1 cellular context compared by ENCODE assay signal in the genomic region with DNA sequence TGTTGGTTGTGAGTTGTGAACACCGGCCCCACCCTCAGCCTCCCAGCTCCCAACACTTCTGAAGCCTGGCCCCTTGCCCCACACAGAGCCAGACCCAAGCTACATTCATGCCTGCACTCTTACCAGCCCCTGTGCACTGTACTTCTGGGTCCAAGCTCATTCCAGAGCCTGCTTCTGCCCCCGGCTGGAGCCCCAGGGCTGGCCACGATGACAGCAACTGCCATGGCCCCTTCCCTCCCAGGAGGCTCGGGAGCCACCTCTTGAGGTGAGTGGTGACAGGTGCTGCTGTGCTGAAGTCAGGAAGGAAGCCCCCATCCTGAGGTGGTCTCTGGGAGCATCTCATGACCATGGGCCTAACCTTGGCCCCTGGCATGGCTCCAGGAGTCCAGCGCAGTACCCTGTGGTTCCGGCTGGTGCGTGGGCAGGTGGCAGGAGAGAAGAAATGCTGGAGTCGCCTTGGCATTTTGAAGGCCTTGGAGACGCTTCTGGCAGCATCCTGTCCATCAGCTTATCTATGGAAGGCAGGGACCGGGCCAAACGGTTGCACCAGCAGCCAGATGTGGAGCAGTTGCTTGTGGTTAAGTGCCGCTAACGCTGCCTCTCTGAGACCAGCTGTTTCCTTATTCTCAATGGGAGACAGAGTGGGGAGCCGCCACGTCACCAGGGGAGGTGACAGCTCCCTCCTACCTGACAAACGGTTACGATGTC.
TF ChIP-seq lines count a peak whose summit lies in the region.

No MANE protein-coding gene starts in this region.

TF ChIP-seq in SK-N-SH treated with all-trans-retinoic acid at 6 μM for 48 hours, 23 proteins besides CTCF, POLR2A, EP300 and RAD21 (continued from another document):
- TF ChIP-seq, protein P1, sequence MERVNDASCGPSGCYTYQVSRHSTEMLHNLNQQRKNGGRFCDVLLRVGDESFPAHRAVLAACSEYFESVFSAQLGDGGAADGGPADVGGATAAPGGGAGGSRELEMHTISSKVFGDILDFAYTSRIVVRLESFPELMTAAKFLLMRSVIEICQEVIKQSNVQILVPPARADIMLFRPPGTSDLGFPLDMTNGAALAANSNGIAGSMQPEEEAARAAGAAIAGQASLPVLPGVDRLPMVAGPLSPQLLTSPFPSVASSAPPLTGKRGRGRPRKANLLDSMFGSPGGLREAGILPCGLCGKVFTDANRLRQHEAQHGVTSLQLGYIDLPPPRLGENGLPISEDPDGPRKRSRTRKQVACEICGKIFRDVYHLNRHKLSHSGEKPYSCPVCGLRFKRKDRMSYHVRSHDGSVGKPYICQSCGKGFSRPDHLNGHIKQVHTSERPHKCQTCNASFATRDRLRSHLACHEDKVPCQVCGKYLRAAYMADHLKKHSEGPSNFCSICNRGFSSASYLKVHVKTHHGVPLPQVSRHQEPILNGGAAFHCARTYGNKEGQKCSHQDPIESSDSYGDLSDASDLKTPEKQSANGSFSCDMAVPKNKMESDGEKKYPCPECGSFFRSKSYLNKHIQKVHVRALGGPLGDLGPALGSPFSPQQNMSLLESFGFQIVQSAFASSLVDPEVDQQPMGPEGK (CRISPR knock-in tag; IDR thresholded peaks at IDR 0.05; ENCODE audit: borderline replicate concordance), result no peak
- no peak for TF ChIP-seq BACH2 (CRISPR knock-in tag; IDR thresholded peaks at IDR 0.05; ENCODE audit: borderline replicate concordance)
- no peak for TF ChIP-seq GLIS3 (CRISPR knock-in tag; IDR thresholded peaks at IDR 0.05)
- TF ChIP-seq ZNF8 (CRISPR knock-in tag; IDR thresholded peaks at IDR 0.05), result no peak
- TF ChIP-seq OSR1 (CRISPR knock-in tag; IDR thresholded peaks at IDR 0.05), result no peak
- TF ChIP-seq, protein P2, sequence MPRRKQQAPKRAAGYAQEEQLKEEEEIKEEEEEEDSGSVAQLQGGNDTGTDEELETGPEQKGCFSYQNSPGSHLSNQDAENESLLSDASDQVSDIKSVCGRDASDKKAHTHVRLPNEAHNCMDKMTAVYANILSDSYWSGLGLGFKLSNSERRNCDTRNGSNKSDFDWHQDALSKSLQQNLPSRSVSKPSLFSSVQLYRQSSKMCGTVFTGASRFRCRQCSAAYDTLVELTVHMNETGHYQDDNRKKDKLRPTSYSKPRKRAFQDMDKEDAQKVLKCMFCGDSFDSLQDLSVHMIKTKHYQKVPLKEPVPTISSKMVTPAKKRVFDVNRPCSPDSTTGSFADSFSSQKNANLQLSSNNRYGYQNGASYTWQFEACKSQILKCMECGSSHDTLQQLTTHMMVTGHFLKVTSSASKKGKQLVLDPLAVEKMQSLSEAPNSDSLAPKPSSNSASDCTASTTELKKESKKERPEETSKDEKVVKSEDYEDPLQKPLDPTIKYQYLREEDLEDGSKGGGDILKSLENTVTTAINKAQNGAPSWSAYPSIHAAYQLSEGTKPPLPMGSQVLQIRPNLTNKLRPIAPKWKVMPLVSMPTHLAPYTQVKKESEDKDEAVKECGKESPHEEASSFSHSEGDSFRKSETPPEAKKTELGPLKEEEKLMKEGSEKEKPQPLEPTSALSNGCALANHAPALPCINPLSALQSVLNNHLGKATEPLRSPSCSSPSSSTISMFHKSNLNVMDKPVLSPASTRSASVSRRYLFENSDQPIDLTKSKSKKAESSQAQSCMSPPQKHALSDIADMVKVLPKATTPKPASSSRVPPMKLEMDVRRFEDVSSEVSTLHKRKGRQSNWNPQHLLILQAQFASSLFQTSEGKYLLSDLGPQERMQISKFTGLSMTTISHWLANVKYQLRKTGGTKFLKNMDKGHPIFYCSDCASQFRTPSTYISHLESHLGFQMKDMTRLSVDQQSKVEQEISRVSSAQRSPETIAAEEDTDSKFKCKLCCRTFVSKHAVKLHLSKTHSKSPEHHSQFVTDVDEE (CRISPR knock-in tag; IDR thresholded peaks at IDR 0.05), result no peak
- no peak for TF ChIP-seq RARB (CRISPR knock-in tag; IDR thresholded peaks at IDR 0.05)
